Comparison of ENCODE assay signal across 31 cellular contexts in the genomic region with DNA sequence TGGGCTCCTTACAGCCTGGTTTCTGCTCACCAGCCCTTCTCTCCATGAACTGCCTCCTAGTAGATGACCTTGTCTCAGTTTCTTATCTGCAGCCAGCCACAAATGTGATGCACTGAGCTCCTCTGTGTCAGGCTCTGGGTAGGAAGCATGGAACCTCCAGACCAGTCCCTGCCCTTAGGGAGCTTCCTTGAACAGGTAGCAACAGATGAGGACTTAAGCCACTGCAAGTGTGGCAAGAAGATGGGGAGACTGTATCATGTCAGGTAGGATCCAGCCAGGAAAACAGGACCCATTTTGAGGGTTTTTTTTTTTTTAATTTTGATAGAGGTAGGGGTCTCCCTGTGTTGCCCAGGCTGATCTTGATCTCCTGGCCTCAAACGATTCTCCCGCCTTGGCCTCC. TPM values are rescaled to one million over a fixed set of nuclear protein-coding genes. Genes with fewer than 3 reads are reported as not detected.
DNase-seq lines count a peak whose midpoint lies in the region; ATAC-seq, FAIRE-seq and TF ChIP-seq lines count a peak whose summit lies in the region.
"Had no signal": no experiment of that assay in that cellular context is flagged by ENCODE, and none has a peak within 500 bp of the region (broad histone marks: within the 10 kb centered on the region; RNA-seq: fewer than 3 reads in every experiment).

No MANE protein-coding gene starts in this region.

- TF ChIP-seq POLR2A in A549 (IDR thresholded peaks at IDR 0.05; ENCODE audit: low read length) (no peak), spleen (IDR thresholded peaks at IDR 0.05) (no peak), body of pancreas (IDR thresholded peaks at IDR 0.05) (no peak)

- no peak for TF ChIP-seq RAD21 in A549 (conservative IDR thresholded peaks at IDR 0.05 in 1 of 2, IDR thresholded peaks at IDR 0.05 in 1 of 2)

- POLR2A ChIA-PET in A549 (lab: Yijun Ruan, JAX), result no interaction called here
- POLR2A ChIA-PET in CD4-positive, alpha-beta memory T cell (lab: Charles Lee; ENCODE audit: partially characterized antibody), result interaction anchor here (2.3 kb wide), 1 partner anchor 10 kb away, joined by 9 read pairs; no protein-coding TSS in a partner anchor
- POLR2A ChIA-PET in T-cell (lab: Charles Lee), result no interaction called here

- peak overlapping the region; percentile 90 for H3K4me2 ChIP-seq in A549
- H3K4me2 ChIP-seq: hepatocyte had no signal

- TF ChIP-seq CTCF in A549 (IDR thresholded peaks at IDR 0.05) (no peak), lower lobe of right lung (IDR thresholded peaks at IDR 0.05) (no peak), spleen (IDR thresholded peaks at IDR 0.05 in 8 of 11, conservative IDR thresholded peaks at IDR 0.05 in 3 of 11) (no peak), body of pancreas (IDR thresholded peaks at IDR 0.05) (no peak)

- 98% methylated on average over 2 of the region's 2 CpGs for WGBS in A549 (ENCODE audit: missing lambda C conversion rate)
- WGBS in spleen, 5 donors, result 93 to 100% (median 98%) methylated on average over 2 of the region's 2 CpGs
- WGBS in body of pancreas, 2 donors, result 94 to 95% methylated on average over 2 of the region's 2 CpGs

- H3K4me3 ChIP-seq in A549 (no peak overlapping the region), lower lobe of right lung (no peak overlapping the region), spleen (no peak overlapping the region), body of pancreas (no peak overlapping the region)
- no peak overlapping the region for H3K4me3 ChIP-seq in CD4-positive, alpha-beta memory T cell (ENCODE audit: low read length in 2 of 2)
- H3K4me3 ChIP-seq: BLaER1, breast epithelium, gastroesophageal sphincter, hepatocyte, lung, mucosa of descending colon, pancreas, skin epidermis had no signal

- peaks cover 51% of the 10 kb centered on the region for H3K4me1 ChIP-seq in A549
- peaks cover 49% of the 10 kb centered on the region for H3K4me1 ChIP-seq in CD4-positive, alpha-beta memory T cell (ENCODE audit: insufficient read depth, low read length)
- peaks cover 20% of the 10 kb centered on the region for H3K4me1 ChIP-seq in lower lobe of right lung
- peaks cover 3 to 29% (median 13%) of the 10 kb centered on the region in 6 donors for H3K4me1 ChIP-seq in spleen
- H3K4me1 ChIP-seq in body of pancreas, result peaks cover 10% of the 10 kb centered on the region

- intact Hi-C loops in CD4-positive, alpha-beta memory T cell (cut with micrococcal nuclease), result no loop called here
- intact Hi-C loops in lower lobe of right lung (cut with DNase I), result no loop called here
- intact Hi-C loops in spleen (cut with DNase I; ENCODE audit: low total_unique reads), result no loop called here
- intact Hi-C loops in body of pancreas (cut with DNase I), result loop anchor here (10.0 kb wide), 1 partner anchor 53 kb away; no protein-coding TSS in a partner anchor

- no peak for ATAC-seq in A549
- ATAC-seq in T-cell (replicated peaks in 1 of 4), result no peak
- ATAC-seq in lower lobe of right lung, result no peak
- ATAC-seq in body of pancreas, result no peak
- ATAC-seq: gastroesophageal sphincter; mucosa of descending colon; pancreas; stimulated activated naive CD8-positive, alpha-beta T cell treated with anti-CD3 and anti-CD28 coated beads, Interleukin-15, Interleukin-2, amounts not matched to agents 100 U/mL and 50 U/mL, for 24 hours had no signal

- H3K27me3 ChIP-seq in CD4-positive, alpha-beta memory T cell (ENCODE audit: insufficient read depth, low read length), result no peaks in the 10 kb centered on the region
- H3K27me3 ChIP-seq in lower lobe of right lung (ENCODE audit: low read depth) (no peaks in the 10 kb centered on the region), spleen (replicated peaks in 1 of 7) (no peaks in the 10 kb centered on the region), body of pancreas (no peaks in the 10 kb centered on the region)
- H3K27me3 ChIP-seq: BLaER1, breast epithelium, gastroesophageal sphincter, hepatocyte, pancreas had no signal

- H3K4me3 Mint-ChIP-seq in CD4-positive, alpha-beta memory T cell, result peak overlapping the region in 4 of 8 donors; percentile 1 to 52 (median 8)
- peak overlapping the region in 1 of 3 donors; percentile 38 for H3K4me3 Mint-ChIP-seq in T-cell
- H3K4me3 Mint-ChIP-seq: activated CD4-positive, alpha-beta memory T cell treated with anti-CD3 and anti-CD28 coated beads, Interleukin-2, amount 10 ng/mL, durations not matched to agents 7 days and 5 days; activated naive CD4-positive, alpha-beta T cell treated with anti-CD3 and anti-CD28 coated beads, Interleukin-2, amount 10 ng/mL, durations not matched to agents 7 days and 5 days had no signal

- H3K4me1 Mint-ChIP-seq in CD4-positive, alpha-beta memory T cell, result peaks cover 35 to 56% (median 44%) of the 10 kb centered on the region in 4 donors
- H3K4me1 Mint-ChIP-seq in T-cell, result peaks cover 48 to 50% (median 48%) of the 10 kb centered on the region in 3 donors

- TF ChIP-seq EP300 in A549 (IDR thresholded peaks at IDR 0.05), result no peak

- H3K9me3 ChIP-seq in A549 (no peaks in the 10 kb centered on the region), lower lobe of right lung (no peaks in the 10 kb centered on the region), spleen (no peaks in the 10 kb centered on the region), body of pancreas (no peaks in the 10 kb centered on the region)
- H3K9me3 ChIP-seq in CD4-positive, alpha-beta memory T cell (ENCODE audit: control insufficient read depth in 1 of 2, low read length in 2 of 2), result no peaks in the 10 kb centered on the region
- H3K9me3 ChIP-seq: BLaER1, breast epithelium, Caco-2, gastroesophageal sphincter, mucosa of descending colon, pancreas had no signal

- peaks cover 0 to under 1% of the 10 kb centered on the region in 2 donors for H3K36me3 Mint-ChIP-seq in CD4-positive, alpha-beta memory T cell
- no peaks in the 10 kb centered on the region for H3K36me3 Mint-ChIP-seq in T-cell
- H3K36me3 Mint-ChIP-seq: activated naive CD4-positive, alpha-beta T cell treated with anti-CD3 and anti-CD28 coated beads, Interleukin-2, amount 10 ng/mL, durations not matched to agents 7 days and 5 days had no signal

- H3K36me3 ChIP-seq in CD4-positive, alpha-beta memory T cell (ENCODE audit: insufficient read depth, low read length), result no peaks in the 10 kb centered on the region
- no peaks in the 10 kb centered on the region for H3K36me3 ChIP-seq in lower lobe of right lung
- H3K36me3 ChIP-seq in spleen, result no peaks in the 10 kb centered on the region
- H3K36me3 ChIP-seq in body of pancreas (replicated peaks in 1 of 2; ENCODE audit: insufficient read depth in 1 of 2, low read depth in 2 of 2), result no peaks in the 10 kb centered on the region
- H3K36me3 ChIP-seq: BLaER1, breast epithelium, gastroesophageal sphincter, pancreas had no signal

- peak overlapping the region in 4 of 7 donors; percentile 24 to 79 (median 70) for H3K27ac Mint-ChIP-seq in CD4-positive, alpha-beta memory T cell
- peak overlapping the region; percentile 76 to 88 for H3K27ac Mint-ChIP-seq in T-cell
- H3K27ac Mint-ChIP-seq: activated CD4-positive, alpha-beta memory T cell treated with anti-CD3 and anti-CD28 coated beads, Interleukin-2, amount 10 ng/mL, durations not matched to agents 7 days and 5 days; activated naive CD4-positive, alpha-beta T cell treated with anti-CD3 and anti-CD28 coated beads, Interleukin-2, amount 10 ng/mL, durations not matched to agents 7 days and 5 days had no signal

- peak overlapping the region; percentile 95 for H3K27ac ChIP-seq in A549
- no peak overlapping the region for H3K27ac ChIP-seq in CD4-positive, alpha-beta memory T cell (ENCODE audit: low read depth, low read length)
- no peak overlapping the region for H3K27ac ChIP-seq in lower lobe of right lung
- H3K27ac ChIP-seq in spleen, result no peak overlapping the region
- H3K27ac ChIP-seq in body of pancreas, result no peak overlapping the region
- H3K27ac ChIP-seq: BLaER1, hepatocyte, pancreas had no signal

- CTCF ChIA-PET in A549 (lab: Yijun Ruan, JAX) (interaction anchor here (0.9 to 39.8 kb wide), 7 partner anchors 13 to 69 kb away, joined by 3 to 640 read pairs (median 11); no protein-coding TSS in a partner anchor), T-cell (lab: Charles Lee) (no interaction called here)
- CTCF ChIA-PET in CD4-positive, alpha-beta memory T cell (lab: Charles Lee; ENCODE audit: partially characterized antibody), result interaction anchor here (0.7 kb wide), 1 partner anchor 166 kb away, joined by 3 read pairs; no protein-coding TSS in a partner anchor

- FAIRE-seq in A549 (lab: Jason Lieb, UNC), result no peak
- FAIRE-seq in GM19239 (lab: Jason Lieb, UNC), result no peak
- FAIRE-seq: colon, pancreas had no signal

- no peak for DNase-seq in A549 (ENCODE audit: low read depth in 1 of 2, low spot score in 1 of 2)
- DNase-seq in CD4-positive, alpha-beta memory T cell, result no peak
- no peak for DNase-seq in T-cell
- peak; percentile 2 for DNase-seq in lower lobe of right lung
- no peak for DNase-seq in HK-2 (ENCODE audit: unreplicated experiment)
- no peak for DNase-seq in spleen
- no peak for DNase-seq in body of pancreas
- DNase-seq in GM19239 (ENCODE audit: insufficient read length, low spot score), result no peak
- DNase-seq: activated CD4-positive, alpha-beta memory T cell treated with anti-CD3 and anti-CD28 coated beads, Interleukin-2, amount 10 ng/mL, durations not matched to agents 7 days and 5 days; activated CD8-positive, alpha-beta memory T cell treated with anti-CD3 and anti-CD28 coated beads, Interleukin-2, amount 50 U/mL, for 48 hours; activated naive CD4-positive, alpha-beta T cell treated with anti-CD3 and anti-CD28 coated beads, Interleukin-2, amount 10 ng/mL, durations not matched to agents 7 days and 5 days; amniotic stem cell; Caco-2; DMS79 treated with DMSO at 0.1 percent for 48 hours; effector CD4-positive, alpha-beta T cell; GF-D8; kidney glomerular epithelial cell; mucosa of descending colon; NCI-H1092 treated with DMSO at 0.1 percent for 48 hours; NCI-H187 treated with DMSO at 0.1 percent for 48 hours; NCI-H2171; NCI-H510A; pancreas; stimulated activated naive CD8-positive, alpha-beta T cell treated with anti-CD3 and anti-CD28 coated beads, Interleukin-15, Interleukin-2, amounts not matched to agents 100 U/mL and 50 U/mL, for 24 hours had no signal

- no peaks in the 10 kb centered on the region for H3K27me3 Mint-ChIP-seq in CD4-positive, alpha-beta memory T cell
- no peaks in the 10 kb centered on the region for H3K27me3 Mint-ChIP-seq in T-cell
- H3K27me3 Mint-ChIP-seq: activated CD4-positive, alpha-beta memory T cell treated with anti-CD3 and anti-CD28 coated beads, Interleukin-2, amount 10 ng/mL, durations not matched to agents 7 days and 5 days had no signal

- no peaks in the 10 kb centered on the region for H3K9me3 Mint-ChIP-seq in CD4-positive, alpha-beta memory T cell
- no peaks in the 10 kb centered on the region for H3K9me3 Mint-ChIP-seq in T-cell
- H3K9me3 Mint-ChIP-seq: activated CD4-positive, alpha-beta memory T cell treated with anti-CD3 and anti-CD28 coated beads, Interleukin-2, amount 10 ng/mL, durations not matched to agents 7 days and 5 days; activated naive CD4-positive, alpha-beta T cell treated with anti-CD3 and anti-CD28 coated beads, Interleukin-2, amount 10 ng/mL, durations not matched to agents 7 days and 5 days had no signal

RNA-seq across cellular contexts. Expression of a gene that starts 5.3 kb away (rescaled TPM):
- polyA plus RNA-seq in A549 (2011; rRNA removed) (9.1 and 10.9 TPM in 2 replicates), A549 (2017; fragmentation: RNase III; extraction: RNeasy Plus Mini Kit Qiagen cat#74134 plus additional on column Dnase treatment) (30.7 to 53.6 TPM (median 34.5 TPM) in 3 replicates), spleen (10 to 100 TPM; 17.3 to 18.8 (median 18.0) TPM)
- polyA plus RNA-seq in A549 (2012; cell fraction: cytosol; rRNA removed), result 39.9 and 49.0 TPM in 2 replicates
- 142 and 168 TPM in 2 replicates for polyA plus RNA-seq in A549 (2012; cell fraction: nucleus; rRNA removed)
- 12.0 and 13.0 TPM in 2 replicates for polyA minus RNA-seq in A549 (2011; rRNA and poly(A)+ RNA removed)
- 10 to 100 TPM; 48.7 to 49.3 TPM for total RNA-seq in CD4-positive, alpha-beta memory T cell
- 10 to 100 TPM in 1 of 2 donors, 1 to 10 TPM in 1; 2.3 to 14.5 TPM for polyA plus RNA-seq in CD4-positive, alpha-beta memory T cell
- total RNA-seq in T-cell (10 to 100 TPM; 34.4 to 49.8 (median 42.8) TPM), lower lobe of right lung (9.3 TPM), spleen (10 to 100 TPM; 22.1 to 36.3 (median 32.1) TPM), body of pancreas (1 to 10 TPM; 6.5 to 9.9 TPM)

Comparison
In these comparisons a context has a peak if more than half of its experiments do, and no peak if none do; other contexts are left out.
1. H3K27ac ChIP-seq: peak in A549 (2 of 2); none in CD4-positive, alpha-beta memory T cell (single experiment), lower lobe of right lung (single experiment), spleen (0 of 8) and body of pancreas (0 of 4).
2. CTCF ChIA-PET loops: an anchor here in A549 (0.9 to 39.8 kb wide) and CD4-positive, alpha-beta memory T cell (0.7 kb wide); none called in T-cell.